ENCODE assay signal across 19 cellular contexts in genomic region chr22:46746620-46747019, GRCh38.
"Had no signal": no experiment of that assay in that cellular context is flagged by ENCODE, and none has a peak within 500 bp of the region (broad histone marks: within the 10 kb centered on the region; RNA-seq: fewer than 3 reads in every experiment).

No MANE protein-coding gene starts in this region.

- DNase-seq: activated CD4-positive, alpha-beta T cell treated with anti-CD3 and anti-CD28 coated beads, Interleukin-2, amount 10 ng/mL, durations not matched to agents 7 days and 5 days; activated CD4-positive, CD25-positive, alpha-beta regulatory T cell treated with anti-CD3 and anti-CD28 coated beads, Interleukin-2, amount 50 U/mL, for 72 hours; activated T-cell treated with anti-CD3 and anti-CD28 coated beads, Interleukin-2, amount 50 U/mL, for 1 hour; colonic mucosa; gastrocnemius medialis; naive B cell; spleen; stimulated activated CD4-positive, alpha-beta T cell treated with anti-CD3 and anti-CD28 coated beads, Interleukin-4, amount 100 ng/mL, for 1 hour; stimulated activated naive CD4-positive, alpha-beta T cell treated with Interleukin-2 at 50 U/mL for 16 hours; WERI-Rb-1 had no signal

- H3K27ac Mint-ChIP-seq: activated CD4-positive, alpha-beta T cell treated with anti-CD3 and anti-CD28 coated beads, Interleukin-2, amount 10 ng/mL, durations not matched to agents 7 days and 5 days; activated T-helper 17 cell treated with anti-CD3 and anti-CD28 coated beads, Interleukin-2, amount 50 U/mL, for 72 hours; type B pancreatic cell had no signal

- H3K27me3 ChIP-seq: colonic mucosa, gastrocnemius medialis, spleen had no signal

- H3K4me3 Mint-ChIP-seq: activated CD4-positive, alpha-beta T cell treated with anti-CD3 and anti-CD28 coated beads, Interleukin-2, amount 10 ng/mL, durations not matched to agents 7 days and 5 days; activated T-helper 17 cell treated with anti-CD3 and anti-CD28 coated beads, Interleukin-2, amount 50 U/mL, for 72 hours; naive B cell; type B pancreatic cell had no signal

- H3K27ac ChIP-seq: breast epithelium, colonic mucosa, esophagus muscularis mucosa, spleen, thoracic aorta, WERI-Rb-1 had no signal

- H3K4me3 ChIP-seq: breast epithelium, colonic mucosa, esophagus muscularis mucosa, gastrocnemius medialis, lung, spleen, thoracic aorta had no signal

- H3K4me1 ChIP-seq: breast epithelium had no signal

- H3K36me3 ChIP-seq: breast epithelium, colonic mucosa, esophagus muscularis mucosa, gastrocnemius medialis, spleen, thoracic aorta, WERI-Rb-1 had no signal

- H3K36me3 Mint-ChIP-seq: naive B cell, type B pancreatic cell had no signal

- H3K9me3 ChIP-seq: breast epithelium, colonic mucosa, esophagus muscularis mucosa, gastrocnemius medialis, thoracic aorta had no signal

- H3K27me3 Mint-ChIP-seq: activated CD4-positive, alpha-beta T cell treated with anti-CD3 and anti-CD28 coated beads, Interleukin-2, amount 10 ng/mL, durations not matched to agents 7 days and 5 days; activated T-helper 17 cell treated with anti-CD3 and anti-CD28 coated beads, Interleukin-2, amount 50 U/mL, for 72 hours had no signal

- ATAC-seq: activated naive CD4-positive, alpha-beta T cell treated with anti-CD3 and anti-CD28 coated beads, Interleukin-2, amount 50 U/mL, for 72 hours; activated T-helper 17 cell treated with anti-CD3 and anti-CD28 coated beads, Interleukin-2, amount 50 U/mL, for 72 hours; left lobe of liver; SK-N-SH treated with all-trans-retinoic acid at 6 μM for 48 hours had no signal

- H3K9me3 Mint-ChIP-seq: activated T-helper 17 cell treated with anti-CD3 and anti-CD28 coated beads, Interleukin-2, amount 50 U/mL, for 72 hours; type B pancreatic cell had no signal
